Comparison of ENCODE assay signal across 19 cellular contexts in the genomic region with DNA sequence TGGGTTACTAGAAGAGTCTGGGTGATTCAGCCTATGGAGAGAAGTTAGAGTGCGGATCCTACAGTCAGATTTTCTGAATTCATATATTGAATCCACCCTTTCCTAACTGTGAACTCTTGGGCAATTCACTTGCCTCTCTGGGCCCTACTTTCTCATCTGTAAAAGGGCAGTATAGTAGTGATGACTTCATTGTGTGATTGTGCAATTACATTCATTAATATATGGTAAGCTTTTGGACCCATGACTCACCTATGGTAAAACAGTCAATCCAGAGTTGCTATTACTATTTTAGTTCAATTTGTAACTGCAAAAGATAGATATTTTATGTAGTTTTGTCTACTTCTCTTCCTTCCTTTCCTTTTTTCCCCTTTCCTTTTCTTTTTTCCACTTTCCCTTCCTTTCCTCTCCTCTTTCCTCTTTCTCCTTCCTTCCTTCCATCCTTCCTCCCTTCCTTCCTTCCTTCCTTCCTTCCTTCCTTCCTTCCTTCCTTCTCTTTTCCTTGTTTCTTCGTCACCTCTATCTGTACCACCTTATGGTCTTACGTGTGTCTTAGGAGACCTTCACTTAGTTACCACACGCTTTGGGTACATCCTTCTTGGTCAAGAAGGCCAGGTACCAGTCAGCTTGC. TPM values are rescaled to one million over a fixed set of nuclear protein-coding genes. Genes with fewer than 3 reads are reported as not detected.
"Had no signal": no experiment of that assay in that cellular context is flagged by ENCODE, and none has a peak within 500 bp of the region (broad histone marks: within the 10 kb centered on the region; RNA-seq: fewer than 3 reads in every experiment).

No MANE protein-coding gene starts in this region.

- H3K36me3 Mint-ChIP-seq: activated naive CD8-positive, alpha-beta T cell treated with anti-CD3 and anti-CD28 coated beads, Interleukin-2, amount 10 ng/mL, durations not matched to agents 7 days and 5 days; memory B cell had no signal

- H3K27me3 Mint-ChIP-seq: activated CD8-positive, alpha-beta T cell treated with anti-CD3 and anti-CD28 coated beads for 36 hours; activated naive CD8-positive, alpha-beta T cell treated with anti-CD3 and anti-CD28 coated beads, Interleukin-2, amount 10 ng/mL, durations not matched to agents 7 days and 5 days had no signal

- H3K27ac Mint-ChIP-seq: activated CD4-positive, alpha-beta T cell treated with anti-CD3 and anti-CD28 coated beads for 36 hours; activated CD8-positive, alpha-beta T cell treated with anti-CD3 and anti-CD28 coated beads for 36 hours; activated naive CD8-positive, alpha-beta T cell treated with anti-CD3 and anti-CD28 coated beads, Interleukin-2, amount 10 ng/mL, durations not matched to agents 7 days and 5 days; memory B cell; nephron progenitor cell had no signal

- H3K27me3 ChIP-seq: ascending aorta, heart right ventricle, suprapubic skin, upper lobe of left lung had no signal

- H3K9me3 ChIP-seq: ascending aorta, heart right ventricle, left ventricle myocardium inferior, psoas muscle, suprapubic skin, upper lobe of left lung had no signal

- DNase-seq: activated CD4-positive, alpha-beta T cell treated with anti-CD3 and anti-CD28 coated beads for 36 hours; activated CD8-positive, alpha-beta memory T cell treated with anti-CD3 and anti-CD28 coated beads, Interleukin-2, amount 50 U/mL, for 4 hours; activated CD8-positive, alpha-beta T cell treated with anti-CD3 and anti-CD28 coated beads for 36 hours; activated naive CD8-positive, alpha-beta T cell treated with anti-CD3 and anti-CD28 coated beads, Interleukin-2, amount 10 ng/mL, durations not matched to agents 7 days and 5 days; caudate nucleus; effector memory CD4-positive, alpha-beta T cell; heart right ventricle; left ventricle myocardium inferior; nephron progenitor cell; psoas muscle; stimulated activated CD4-positive, alpha-beta T cell treated with anti-CD3 and anti-CD28 coated beads, Interleukin-2, amount 100 ng/mL, for 48 hours; stimulated activated naive CD8-positive, alpha-beta T cell treated with anti-CD3 and anti-CD28 coated beads, Interleukin-15, Interleukin-2, amounts not matched to agents 100 U/mL and 50 U/mL, for 24 hours; upper lobe of left lung had no signal

- H3K4me3 Mint-ChIP-seq: activated CD4-positive, alpha-beta T cell treated with anti-CD3 and anti-CD28 coated beads for 36 hours; activated CD8-positive, alpha-beta T cell treated with anti-CD3 and anti-CD28 coated beads for 36 hours; activated naive CD8-positive, alpha-beta T cell treated with anti-CD3 and anti-CD28 coated beads, Interleukin-2, amount 10 ng/mL, durations not matched to agents 7 days and 5 days; memory B cell; nephron progenitor cell had no signal

- H3K27ac ChIP-seq: ascending aorta, coronary artery, epithelial cell of prostate, heart right ventricle, left ventricle myocardium inferior, psoas muscle, suprapubic skin, upper lobe of left lung, VCaP had no signal

- ATAC-seq: activated CD4-positive, alpha-beta T cell treated with anti-CD3 and anti-CD28 coated beads for 36 hours; activated CD8-positive, alpha-beta T cell treated with anti-CD3 and anti-CD28 coated beads for 36 hours; psoas muscle; stimulated activated naive CD8-positive, alpha-beta T cell treated with anti-CD3 and anti-CD28 coated beads, Interleukin-15, Interleukin-2, amounts not matched to agents 100 U/mL and 50 U/mL, for 24 hours had no signal

- H3K4me1 ChIP-seq: ascending aorta, heart right ventricle, left ventricle myocardium inferior, psoas muscle, suprapubic skin, upper lobe of left lung had no signal

- H3K9me3 Mint-ChIP-seq: activated CD8-positive, alpha-beta T cell treated with anti-CD3 and anti-CD28 coated beads for 36 hours; activated naive CD8-positive, alpha-beta T cell treated with anti-CD3 and anti-CD28 coated beads, Interleukin-2, amount 10 ng/mL, durations not matched to agents 7 days and 5 days; nephron progenitor cell had no signal

- H3K36me3 ChIP-seq: ascending aorta, heart right ventricle, left ventricle myocardium inferior, suprapubic skin, upper lobe of left lung had no signal

- H3K4me1 Mint-ChIP-seq: activated CD4-positive, alpha-beta T cell treated with anti-CD3 and anti-CD28 coated beads for 36 hours; activated naive CD8-positive, alpha-beta T cell treated with anti-CD3 and anti-CD28 coated beads, Interleukin-2, amount 10 ng/mL, durations not matched to agents 7 days and 5 days; memory B cell; nephron progenitor cell had no signal

- H3K4me3 ChIP-seq: ascending aorta, coronary artery, heart right ventricle, left ventricle myocardium inferior, psoas muscle, suprapubic skin, upper lobe of left lung had no signal

RNA-seq across cellular contexts. Expression of gene GMNC, which starts 37.0 kb away (rescaled TPM):
- total RNA-seq: activated CD4-positive, alpha-beta T cell treated with anti-CD3 and anti-CD28 coated beads for 36 hours; activated CD8-positive, alpha-beta T cell treated with anti-CD3 and anti-CD28 coated beads for 36 hours; activated naive CD8-positive, alpha-beta T cell treated with anti-CD3 and anti-CD28 coated beads, Interleukin-2, amount 10 ng/mL, durations not matched to agents 7 days and 5 days; ascending aorta had no signal
